28 cellular contexts compared by ENCODE assay signal in genomic region chr13:34035178-34035577, GRCh38.
"Had no signal": no experiment of that assay in that cellular context is flagged by ENCODE, and none has a peak within 500 bp of the region (broad histone marks: within the 10 kb centered on the region; RNA-seq: fewer than 3 reads in every experiment).

No MANE protein-coding gene starts in this region.

- H3K27me3 ChIP-seq: ascending aorta, SJCRH30 had no signal

- ATAC-seq: activated CD8-positive, alpha-beta T cell treated with anti-CD3 and anti-CD28 coated beads for 36 hours; activated T-cell treated with anti-CD3 and anti-CD28 coated beads, Interleukin-2, amount 50 U/mL, for 72 hours; activated T-helper 17 cell treated with anti-CD3 and anti-CD28 coated beads, Interleukin-2, amount 50 U/mL, for 72 hours had no signal

- H3K36me3 ChIP-seq: ascending aorta, SJCRH30, WERI-Rb-1 had no signal

- DNase-seq: activated CD4-positive, alpha-beta T cell treated with anti-CD3 and anti-CD28 coated beads for 1 hour; activated CD4-positive, alpha-beta T cell treated with anti-CD3 and anti-CD28 coated beads for 48 hours; activated CD4-positive, CD25-positive, alpha-beta regulatory T cell; activated CD8-positive, alpha-beta T cell treated with anti-CD3 and anti-CD28 coated beads for 36 hours; activated effector memory CD4-positive, alpha-beta T cell treated with anti-CD3 and anti-CD28 coated beads, Interleukin-2, amount 50 U/mL, for 16 hours; activated naive CD4-positive, alpha-beta T cell; activated naive CD4-positive, alpha-beta T cell treated with anti-CD3 and anti-CD28 coated beads, Interleukin-2, amount 50 U/mL, for 16 hours; activated naive CD8-positive, alpha-beta T cell treated with anti-CD3 and anti-CD28 coated beads, Interleukin-2, amount 10 ng/mL, durations not matched to agents 7 days and 5 days; activated T-cell treated with anti-CD3 and anti-CD28 coated beads, Interleukin-2, amount 50 U/mL, for 1 hour; activated T-cell treated with anti-CD3 and anti-CD28 coated beads, Interleukin-2, amount 50 U/mL, for 72 hours; amygdala; Kasumi-1; KG1; MM.1S; NCI-H1092 treated with DMSO at 0.1 percent for 48 hours; NCI-H1417; NCI-H187; NCI-H2081; NCI-H446 treated with DMSO at 0.1 percent for 48 hours; SHP77; SJCRH30; SW 1271; T-helper 1 cell; T-helper 2 cell; T-helper 9 cell; WERI-Rb-1 had no signal

- H3K4me1 ChIP-seq: ascending aorta had no signal

- H3K4me3 ChIP-seq: ascending aorta, SJCRH30 had no signal

- H3K9me3 ChIP-seq: ascending aorta, SJCRH30 had no signal

- H3K27ac ChIP-seq: ascending aorta, SJCRH30, WERI-Rb-1 had no signal
